In genomic region chr9:86741311-86742215, GRCh38 we compare ENCODE assay signal across 12 cellular contexts.
DNase-seq lines count a peak whose midpoint lies in the region; ATAC-seq, FAIRE-seq and TF ChIP-seq lines count a peak whose summit lies in the region.
"Had no signal": no experiment of that assay in that cellular context is flagged by ENCODE, and none has a peak within 500 bp of the region (broad histone marks: within the 10 kb centered on the region; RNA-seq: fewer than 3 reads in every experiment).

No MANE protein-coding gene starts in this region.

- ATAC-seq in body of pancreas: peak; percentile 89
- ATAC-seq in GM19467 (IDR thresholded peaks at IDR 0.05; ENCODE audit: unreplicated experiment): no peak
- ATAC-seq in GM19455 (IDR thresholded peaks at IDR 0.05; ENCODE audit: unreplicated experiment): no peak
- ATAC-seq: activated naive CD8-positive, alpha-beta T cell treated with anti-CD3 and anti-CD28 coated beads, Interleukin-2, amount 50 U/mL, for 24 hours; stimulated activated naive CD8-positive, alpha-beta T cell treated with anti-CD3 and anti-CD28 coated beads, Interleukin-15, Interleukin-2, amounts not matched to agents 100 U/mL and 50 U/mL, for 24 hours had no signal

- H3K4me3 ChIP-seq in body of pancreas: no peak overlapping the region
- no peak overlapping the region for H3K4me3 ChIP-seq in right atrium auricular region
- H3K4me3 ChIP-seq in small intestine (ENCODE audit: low read depth in 1 of 2, low read length in 2 of 2): no peak overlapping the region

- FAIRE-seq in small intestine (lab: Jason Lieb, UNC) (no peak), frontal cortex (lab: Jason Lieb, UNC) (no peak)

- H3K27me3 ChIP-seq in body of pancreas (no peaks in the 10 kb centered on the region), right atrium auricular region (no peaks in the 10 kb centered on the region), small intestine (ENCODE audit: control insufficient read depth in 2 of 2, insufficient read depth in 2 of 2, low read length in 2 of 2) (no peaks in the 10 kb centered on the region)

- DNase-seq in HT-29 (ENCODE audit: low spot score): peak; percentile 55
- DNase-seq in body of pancreas: peak; percentile 24 to 52 (median 44)
- DNase-seq in right atrium auricular region (ENCODE audit: low spot score): peak; percentile 75
- DNase-seq in small intestine: peak; percentile 90
- DNase-seq in caudate nucleus (lab: John Stamatoyannopoulos, UW): no peak
- no peak for DNase-seq in frontal cortex (ENCODE audit: low spot score in 2 of 2)
- DNase-seq: activated naive CD8-positive, alpha-beta T cell treated with anti-CD3 and anti-CD28 coated beads, Interleukin-2, amount 50 U/mL, for 24 hours; DMS153; KG1; stimulated activated naive CD8-positive, alpha-beta T cell treated with anti-CD3 and anti-CD28 coated beads, Interleukin-15, Interleukin-2, amounts not matched to agents 100 U/mL and 50 U/mL, for 24 hours had no signal

- WGBS in body of pancreas, 2 donors: 31 to 35% methylated on average over 8 of the region's 8 CpGs
- 29 to 66% (median 45%) methylated on average over 8 of the region's 8 CpGs for WGBS in small intestine, 3 donors

- H3K27ac ChIP-seq in body of pancreas (peak overlapping the region in 3 of 4 donors; percentile 4 to 35 (median 24)), right atrium auricular region (peak overlapping the region in 1 of 2 donors; percentile 62), small intestine (ENCODE audit: low read depth in 1 of 2, low read length in 1 of 2) (no peak overlapping the region), caudate nucleus (ENCODE audit: low read depth, low read length) (no peak overlapping the region)

- H3K4me1 ChIP-seq in body of pancreas: peaks cover 21% of the 10 kb centered on the region
- H3K4me1 ChIP-seq in right atrium auricular region: peaks cover 0 to 14% of the 10 kb centered on the region in 2 donors
- H3K4me1 ChIP-seq in small intestine (ENCODE audit: control insufficient read depth in 2 of 2, insufficient read depth in 1 of 2, low read depth in 1 of 2, low read length in 1 of 2): peaks cover 3 to 7% of the 10 kb centered on the region in 2 donors

- H3K36me3 ChIP-seq in body of pancreas (replicated peaks in 1 of 2; ENCODE audit: insufficient read depth in 1 of 2, low read depth in 2 of 2) (no peaks in the 10 kb centered on the region), right atrium auricular region (no peaks in the 10 kb centered on the region), small intestine (ENCODE audit: control insufficient read depth in 2 of 2, insufficient read depth in 2 of 2, low read length in 2 of 2) (no peaks in the 10 kb centered on the region)

- no peak for TF ChIP-seq CTCF in body of pancreas (IDR thresholded peaks at IDR 0.05)
- no peak for TF ChIP-seq CTCF in right atrium auricular region (IDR thresholded peaks at IDR 0.05)

- TF ChIP-seq POLR2A in body of pancreas (IDR thresholded peaks at IDR 0.05): no peak

- intact Hi-C loops in body of pancreas (cut with DNase I): no loop called here

- H3K9me3 ChIP-seq in body of pancreas: no peaks in the 10 kb centered on the region
- no peaks in the 10 kb centered on the region for H3K9me3 ChIP-seq in right atrium auricular region
- no peaks in the 10 kb centered on the region for H3K9me3 ChIP-seq in small intestine (ENCODE audit: control insufficient read depth, low read depth)

Comparison
In these comparisons a context has a peak if more than half of its experiments do, and no peak if none do; other contexts are left out.
1. DNase-seq: peak in HT-29 (single experiment), body of pancreas (4 of 4), right atrium auricular region (single experiment) and small intestine (single experiment); none in caudate nucleus (0 of 61) and frontal cortex (0 of 2).
2. H3K27ac ChIP-seq: peak in body of pancreas (3 of 4); none in small intestine (0 of 2) and caudate nucleus (single experiment).